In the genomic region with DNA sequence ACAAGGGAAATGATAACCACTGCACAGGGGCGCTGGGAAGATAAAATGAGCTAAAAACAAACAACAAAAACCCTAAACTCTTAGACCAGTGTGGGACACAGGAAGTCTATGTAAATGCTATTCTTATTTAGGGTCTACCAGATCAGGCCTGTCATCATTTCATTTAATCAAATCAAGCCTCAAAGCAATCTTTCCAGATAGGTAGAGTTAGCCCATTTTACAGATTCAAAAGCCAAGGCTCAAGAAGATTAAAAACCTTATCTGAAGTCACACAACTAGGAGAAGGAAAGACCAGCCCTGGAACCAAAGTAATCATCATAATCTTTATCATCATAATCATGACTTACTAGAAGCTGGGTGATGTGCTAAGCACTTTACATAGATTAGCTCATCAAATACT, we compare ENCODE assay signal across 19 cellular contexts. TPM values are rescaled to one million over a fixed set of nuclear protein-coding genes. Genes with fewer than 3 reads are reported as not detected.
DNase-seq lines count a peak whose midpoint lies in the region; ATAC-seq and TF ChIP-seq lines count a peak whose summit lies in the region.
"Had no signal": no experiment of that assay in that cellular context is flagged by ENCODE, and none has a peak within 500 bp of the region (broad histone marks: within the 10 kb centered on the region; RNA-seq: fewer than 3 reads in every experiment).

No MANE protein-coding gene starts in this region.

- peak overlapping the region; percentile 29 to 84 for H3K27ac ChIP-seq in coronary artery
- peak overlapping the region; percentile 16 to 80 (median 54) for H3K27ac ChIP-seq in sigmoid colon
- peak overlapping the region; percentile 85 to 90 for H3K27ac ChIP-seq in uterus
- H3K27ac ChIP-seq: neural progenitor cell had no signal

- H3K36me3 ChIP-seq in sigmoid colon (no peaks in the 10 kb centered on the region), uterus (no peaks in the 10 kb centered on the region)
- H3K36me3 ChIP-seq: neural progenitor cell had no signal

- no peak for TF ChIP-seq EP300 in sigmoid colon (IDR thresholded peaks at IDR 0.05)

- no peaks in the 10 kb centered on the region for H3K27me3 Mint-ChIP-seq in natural killer cell (ENCODE audit: low read depth in 2 of 2)
- no peaks in the 10 kb centered on the region for H3K27me3 Mint-ChIP-seq in natural killer cell treated with Interleukin-12 subunit alpha and Interleukin-12 subunit beta and Interleukin-15 and Interleukin-18, amount 100 ng/mL, for 72 hours
- H3K27me3 Mint-ChIP-seq: stimulated activated naive CD8-positive, alpha-beta T cell treated with anti-CD3 and anti-CD28 coated beads, Interleukin-15, amount 100 ng/mL, for 72 hours had no signal

- H3K27ac Mint-ChIP-seq in natural killer cell, result peak overlapping the region in 1 of 2 donors; percentile 59
- no peak overlapping the region for H3K27ac Mint-ChIP-seq in natural killer cell treated with Interleukin-12 subunit alpha and Interleukin-12 subunit beta and Interleukin-15 and Interleukin-18, amount 100 ng/mL, for 72 hours
- H3K27ac Mint-ChIP-seq: neural progenitor cell; stimulated activated naive CD8-positive, alpha-beta T cell treated with anti-CD3 and anti-CD28 coated beads, Interleukin-15, amount 100 ng/mL, for 72 hours had no signal

- H3K4me1 Mint-ChIP-seq in natural killer cell, result peaks cover 88% of the 10 kb centered on the region in 2 donors
- peaks cover 61 to 65% of the 10 kb centered on the region in 2 donors for H3K4me1 Mint-ChIP-seq in natural killer cell treated with Interleukin-12 subunit alpha and Interleukin-12 subunit beta and Interleukin-15 and Interleukin-18, amount 100 ng/mL, for 72 hours (ENCODE audit: low read depth in 2 of 2)

- H3K4me3 Mint-ChIP-seq in natural killer cell, result peak overlapping the region; percentile 10
- H3K4me3 Mint-ChIP-seq in natural killer cell treated with Interleukin-12 subunit alpha and Interleukin-12 subunit beta and Interleukin-15 and Interleukin-18, amount 100 ng/mL, for 72 hours, result no peak overlapping the region
- H3K4me3 Mint-ChIP-seq: neural progenitor cell; stimulated activated naive CD8-positive, alpha-beta T cell treated with anti-CD3 and anti-CD28 coated beads, Interleukin-15, amount 100 ng/mL, for 72 hours had no signal

- intact Hi-C loops in natural killer cell (cut with micrococcal nuclease), result no loop called here
- intact Hi-C loops in sigmoid colon (cut with DNase I), result loop anchor here (5.0 to 10.0 kb wide), 3 partner anchors 42 to 192 kb away; partner anchors contain the start of genes GARS1 and ZNRF2
- intact Hi-C loops in uterus (cut with DNase I; ENCODE audit: low total_unique reads), result no loop called here

- no peaks in the 10 kb centered on the region for H3K36me3 Mint-ChIP-seq in natural killer cell
- peaks cover 4% of the 10 kb centered on the region for H3K36me3 Mint-ChIP-seq in natural killer cell treated with Interleukin-12 subunit alpha and Interleukin-12 subunit beta and Interleukin-15 and Interleukin-18, amount 100 ng/mL, for 72 hours
- H3K36me3 Mint-ChIP-seq: neural progenitor cell had no signal

- ATAC-seq in natural killer cell (no peak), HG03095 (IDR thresholded peaks at IDR 0.05; ENCODE audit: unreplicated experiment) (no peak), HG03469 (IDR thresholded peaks at IDR 0.05; ENCODE audit: unreplicated experiment) (no peak)
- ATAC-seq in natural killer cell treated with Interleukin-12 subunit alpha and Interleukin-12 subunit beta and Interleukin-15 and Interleukin-18, amount 100 ng/mL, for 72 hours, result no peak
- ATAC-seq: stimulated activated naive CD8-positive, alpha-beta T cell treated with anti-CD3 and anti-CD28 coated beads, Interleukin-15, amount 100 ng/mL, for 72 hours had no signal

- no peak for DNase-seq in natural killer cell
- no peak for DNase-seq in natural killer cell treated with Interleukin-12 subunit alpha and Interleukin-12 subunit beta and Interleukin-15 and Interleukin-18, amount 100 ng/mL, for 72 hours (ENCODE audit: low spot score)
- DNase-seq in coronary artery (ENCODE audit: low spot score), result no peak
- no peak for DNase-seq in sigmoid colon
- no peak for DNase-seq in uterus
- no peak for DNase-seq in stimulated activated naive CD4-positive, alpha-beta T cell (lab: John Stamatoyannopoulos, UW)
- DNase-seq: activated CD4-positive, alpha-beta T cell treated with anti-CD3 and anti-CD28 coated beads for 4 hours; activated CD8-positive, alpha-beta memory T cell treated with anti-CD3 and anti-CD28 coated beads, Interleukin-2, amount 50 U/mL, for 4 hours; activated naive CD4-positive, alpha-beta T cell treated with Interleukin-2 at 50 U/mL for 16 hours; cortex of kidney; GDM1; NCI-H187; NCI-H446; SIG-M5; stimulated activated naive CD8-positive, alpha-beta T cell treated with anti-CD3 and anti-CD28 coated beads, Interleukin-15, amount 100 ng/mL, for 72 hours; T1000 had no signal

- 78 to 94% methylated on average over 1 of the region's 1 CpG for WGBS in sigmoid colon, 2 donors

- TF ChIP-seq POLR2A in sigmoid colon (IDR thresholded peaks at IDR 0.05) (no peak), uterus (IDR thresholded peaks at IDR 0.05) (no peak)

- H3K27me3 ChIP-seq in sigmoid colon (no peaks in the 10 kb centered on the region), uterus (no peaks in the 10 kb centered on the region)

- TF ChIP-seq CTCF in natural killer cell (IDR thresholded peaks at IDR 0.05), result no peak
- no peak for TF ChIP-seq CTCF in coronary artery (IDR thresholded peaks at IDR 0.05)
- no peak for TF ChIP-seq CTCF in sigmoid colon (IDR thresholded peaks at IDR 0.05)
- no peak for TF ChIP-seq CTCF in uterus (IDR thresholded peaks at IDR 0.05)

- H3K4me1 ChIP-seq in sigmoid colon (peaks cover 0 to 77% (median 69%) of the 10 kb centered on the region in 4 donors), uterus (peaks cover 23 to 33% of the 10 kb centered on the region in 2 donors)

- H3K4me3 ChIP-seq in coronary artery (no peak overlapping the region), sigmoid colon (no peak overlapping the region), uterus (no peak overlapping the region)
- H3K4me3 ChIP-seq: neural progenitor cell had no signal

- H3K9me3 ChIP-seq in sigmoid colon (no peaks in the 10 kb centered on the region), uterus (no peaks in the 10 kb centered on the region)

- H3K9me3 Mint-ChIP-seq in natural killer cell, result no peaks in the 10 kb centered on the region
- H3K9me3 Mint-ChIP-seq in natural killer cell treated with Interleukin-12 subunit alpha and Interleukin-12 subunit beta and Interleukin-15 and Interleukin-18, amount 100 ng/mL, for 72 hours, result no peaks in the 10 kb centered on the region
- H3K9me3 Mint-ChIP-seq: stimulated activated naive CD8-positive, alpha-beta T cell treated with anti-CD3 and anti-CD28 coated beads, Interleukin-15, amount 100 ng/mL, for 72 hours had no signal

RNA-seq across cellular contexts. Expression of gene NOD1, which starts 4.7 kb away (rescaled TPM):
- total RNA-seq in natural killer cell (10 to 100 TPM; 28.2 to 32.4 (median 31.2) TPM), sigmoid colon (10 to 100 TPM in 2 of 4 donors, 1 to 10 TPM in 2; 5.9 to 17.5 (median 9.3) TPM), uterus (10 to 100 TPM in 3 of 4 donors, 1 to 10 TPM in 1; 9.2 to 22.1 (median 12.7) TPM)
- 10 to 100 TPM in 1 of 2 donors, 1 to 10 TPM in 1; 8.9 to 11.6 TPM for total RNA-seq in natural killer cell treated with Interleukin-12 subunit alpha and Interleukin-12 subunit beta and Interleukin-15 and Interleukin-18, amount 100 ng/mL, for 72 hours
- 10 to 100 TPM in 1 of 3 donors, 1 to 10 TPM in 2; 3.0 to 14.1 (median 3.0) TPM for polyA plus RNA-seq in sigmoid colon

RNA-seq across cellular contexts. Expression of gene GGCT, which starts 30.7 kb away (rescaled TPM):
- total RNA-seq in natural killer cell, result 10 to 100 TPM in 1 of 3 donors, 1 to 10 TPM in 2; 8.7 to 10.8 (median 9.2) TPM
- total RNA-seq in natural killer cell treated with Interleukin-12 subunit alpha and Interleukin-12 subunit beta and Interleukin-15 and Interleukin-18, amount 100 ng/mL, for 72 hours, result 10 to 100 TPM; 37.9 to 61.7 TPM
- total RNA-seq in sigmoid colon, result 10 to 100 TPM; 18.8 to 40.9 (median 24.1) TPM
- 10 to 100 TPM; 64.9 to 97.3 (median 87.3) TPM for polyA plus RNA-seq in sigmoid colon
- 10 to 100 TPM in 3 of 4 donors, 1 to 10 TPM in 1; 4.9 to 35.9 (median 21.3) TPM for total RNA-seq in uterus
